ENCODE assay signal across 8 cellular contexts in the genomic region with DNA sequence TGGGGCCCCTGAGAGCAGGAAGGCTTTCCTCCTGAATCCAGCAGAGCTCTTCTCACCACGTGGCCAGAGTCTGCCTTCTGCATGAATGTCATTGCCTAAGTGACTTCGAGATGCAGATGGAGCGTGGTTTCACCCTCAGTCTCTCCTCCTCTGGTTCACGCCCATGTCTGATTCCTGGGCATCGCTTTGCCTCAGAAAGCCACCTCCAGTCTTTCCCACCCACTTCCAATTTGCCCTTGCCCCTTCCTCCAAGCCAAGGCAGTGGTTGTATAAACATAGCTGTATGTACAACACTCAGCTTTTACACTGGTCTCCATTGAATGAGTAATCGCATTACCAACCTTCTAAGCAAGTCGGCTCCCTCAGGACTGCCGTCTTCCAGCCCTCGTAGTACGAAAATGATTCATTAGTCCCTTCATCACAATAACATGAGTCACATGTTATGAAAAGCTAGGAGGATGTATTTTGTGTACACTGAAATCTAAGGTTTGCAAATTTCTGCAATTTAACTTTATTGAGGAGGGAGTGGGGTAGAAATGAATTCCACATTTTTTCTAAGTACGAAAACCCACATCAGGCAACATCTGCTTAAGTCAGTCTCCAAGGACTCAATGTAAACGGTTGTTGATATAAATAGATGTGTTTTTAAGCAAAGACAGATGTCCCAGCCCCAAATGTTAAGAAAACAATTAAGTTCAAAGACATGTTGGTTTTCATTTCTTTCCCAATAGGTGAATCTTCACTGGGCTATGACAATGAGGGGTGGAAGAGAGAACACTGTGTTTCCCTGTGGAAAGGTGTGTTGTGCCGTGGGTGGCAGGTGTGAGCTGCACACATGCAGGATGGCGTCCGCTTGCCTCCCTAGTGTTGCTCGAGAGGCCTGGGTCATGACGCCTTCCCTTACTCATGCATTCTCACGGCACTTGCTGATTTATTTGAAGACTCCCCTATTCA. TPM values are rescaled to one million over a fixed set of nuclear protein-coding genes. Genes with fewer than 3 reads are reported as not detected.
DNase-seq lines count a peak whose midpoint lies in the region; ATAC-seq and TF ChIP-seq lines count a peak whose summit lies in the region.

No MANE protein-coding gene starts in this region.

- peak overlapping the region; percentile 84 for H3K27ac ChIP-seq in RWPE2 (ENCODE audit: poor library complexity, severe bottlenecking)

- H3K4me1 Mint-ChIP-seq in stimulated activated memory B cell treated with anti-CD40 and anti-IgM and Interleukin-4, amounts not matched to agents 10 μg/mL and 1 μg/mL and 100 μg/mL, for 72 hours: peaks cover 36% of the 10 kb centered on the region

- peak; percentile 99 for ATAC-seq in RWPE2 (ENCODE audit: low read depth)
- ATAC-seq in stimulated activated memory B cell treated with anti-CD40 and anti-IgM and Interleukin-4, amounts not matched to agents 10 μg/mL and 1 μg/mL and 100 μg/mL, for 72 hours: peak; percentile 79
- ATAC-seq in left lobe of liver: no peak
- ATAC-seq in HG02852 (IDR thresholded peaks at IDR 0.05; ENCODE audit: unreplicated experiment): no peak

- H3K9me3 Mint-ChIP-seq in stimulated activated memory B cell treated with anti-CD40 and anti-IgM and Interleukin-4, amounts not matched to agents 10 μg/mL and 1 μg/mL and 100 μg/mL, for 72 hours: peaks cover 1% of the 10 kb centered on the region

- H3K4me1 ChIP-seq in RWPE2 (ENCODE audit: insufficient read depth, poor library complexity, severe bottlenecking): peaks cover 22% of the 10 kb centered on the region

- H3K27ac Mint-ChIP-seq in stimulated activated memory B cell treated with anti-CD40 and anti-IgM and Interleukin-4, amounts not matched to agents 10 μg/mL and 1 μg/mL and 100 μg/mL, for 72 hours: no peak overlapping the region

- peak; percentile 35 to 56 for DNase-seq in activated CD4-positive, alpha-beta T cell treated with anti-CD3 and anti-CD28 coated beads, Interleukin-2, amount 50 U/mL, for 48 hours
- no peak for DNase-seq in activated CD4-positive, alpha-beta T cell treated with anti-CD3 and anti-CD28 coated beads for 1 hour
- DNase-seq in RWPE2 (ENCODE audit: low spot score): peak; percentile 79
- DNase-seq in fibroblast of villous mesenchyme (ENCODE audit: low read depth): peak; percentile 96
- DNase-seq in KBM-7: no peak
- DNase-seq in left lobe of liver (ENCODE audit: low spot score): no peak

- no peak overlapping the region for H3K4me3 ChIP-seq in RWPE2 (ENCODE audit: severe bottlenecking)
- H3K4me3 ChIP-seq in fibroblast of villous mesenchyme (ENCODE audit: low read depth, low read length): no peak overlapping the region

- peaks cover 57% of the 10 kb centered on the region for H3K27me3 Mint-ChIP-seq in stimulated activated memory B cell treated with anti-CD40 and anti-IgM and Interleukin-4, amounts not matched to agents 10 μg/mL and 1 μg/mL and 100 μg/mL, for 72 hours

- H3K36me3 Mint-ChIP-seq in stimulated activated memory B cell treated with anti-CD40 and anti-IgM and Interleukin-4, amounts not matched to agents 10 μg/mL and 1 μg/mL and 100 μg/mL, for 72 hours: no peaks in the 10 kb centered on the region

- in situ Hi-C loops in KBM-7 (cut with MboI; ENCODE audit: low pct_unique_long_range_greater_than_20kb, low sequenced_read_pairs): no loop called here

- H3K9me3 ChIP-seq in RWPE2 (ENCODE audit: severe bottlenecking): no peaks in the 10 kb centered on the region

- no peak overlapping the region for H3K4me3 Mint-ChIP-seq in stimulated activated memory B cell treated with anti-CD40 and anti-IgM and Interleukin-4, amounts not matched to agents 10 μg/mL and 1 μg/mL and 100 μg/mL, for 72 hours

- TF ChIP-seq CTCF in RWPE2 (IDR thresholded peaks at IDR 0.05; ENCODE audit: poor library complexity, severe bottlenecking) (no peak), fibroblast of villous mesenchyme (IDR thresholded peaks at IDR 0.05; ENCODE audit: insufficient read depth, low read depth, low read length) (no peak)

- no peaks in the 10 kb centered on the region for H3K36me3 ChIP-seq in RWPE2 (ENCODE audit: low read depth)

- no peaks in the 10 kb centered on the region for H3K27me3 ChIP-seq in RWPE2 (ENCODE audit: insufficient read depth, poor library complexity, severe bottlenecking)

RNA-seq across cellular contexts. Expression of gene ETS2, which starts 32.3 kb away (rescaled TPM):
- 36.7 and 45.8 TPM in 2 replicates for total RNA-seq in fibroblast of villous mesenchyme
- 40.9 TPM for total RNA-seq in left lobe of liver

Comparison
In these comparisons a context has a peak if more than half of its experiments do, and no peak if none do; other contexts are left out.
1. DNase-seq: peak in activated CD4-positive, alpha-beta T cell treated with anti-CD3 and anti-CD28 coated beads, Interleukin-2, amount 50 U/mL, for 48 hours (2 of 2), RWPE2 (single experiment) and fibroblast of villous mesenchyme (single experiment); none in activated CD4-positive, alpha-beta T cell treated with anti-CD3 and anti-CD28 coated beads for 1 hour (single experiment), KBM-7 (single experiment) and left lobe of liver (single experiment).
2. ATAC-seq: peak in RWPE2 (single experiment) and stimulated activated memory B cell treated with anti-CD40 and anti-IgM and Interleukin-4, amounts not matched to agents 10 μg/mL and 1 μg/mL and 100 μg/mL, for 72 hours (single experiment); none in left lobe of liver (single experiment) and HG02852 (single experiment).